Comparison of ENCODE assay signal across 12 cellular contexts in genomic region chr13:113453962-113454361, GRCh38. TPM values are rescaled to one million over a fixed set of nuclear protein-coding genes. Genes with fewer than 3 reads are reported as not detected.
DNase-seq lines count a peak whose midpoint lies in the region; TF ChIP-seq lines count a peak whose summit lies in the region.
"Had no signal": no experiment of that assay in that cellular context is flagged by ENCODE, and none has a peak within 500 bp of the region (broad histone marks: within the 10 kb centered on the region; RNA-seq: fewer than 3 reads in every experiment).

No MANE protein-coding gene starts in this region.

- no peak overlapping the region for H2BK5ac ChIP-seq in H9 (ENCODE audit: insufficient read length, low read length)

- H2BK12ac ChIP-seq in H9 (ENCODE audit: insufficient read length, low read depth, low read length), result no peak overlapping the region

- no peak for TF ChIP-seq CTCF in BJ (IDR thresholded peaks at IDR 0.05; ENCODE audit: insufficient read depth, low read depth, low read length)
- TF ChIP-seq CTCF in H9 (conservative IDR thresholded peaks at IDR 0.05), result no peak
- TF ChIP-seq CTCF in endodermal cell (conservative IDR thresholded peaks at IDR 0.05), result no peak

- POLR2A ChIA-PET in BJ (lab: Charles Lee), result no interaction called here

- H2AK5ac ChIP-seq in H9 (ENCODE audit: insufficient read length, low read length), result no peak overlapping the region

- H4K91ac ChIP-seq in H9 (ENCODE audit: insufficient read length, low read depth, low read length), result no peak overlapping the region

- H3K9ac ChIP-seq in H9 (ENCODE audit: extremely low read depth, insufficient read length, low read length) (no peak overlapping the region), endodermal cell (ENCODE audit: extremely low read depth, low read length, poor library complexity, severe bottlenecking) (no peak overlapping the region)

- H3K23me2 ChIP-seq in H9 (ENCODE audit: insufficient read length, low read depth, low read length, poor library complexity, severe bottlenecking), result no peaks in the 10 kb centered on the region

- H3K4ac ChIP-seq in H9 (ENCODE audit: low read depth, low read length), result no peak overlapping the region

- peaks cover 2% of the 10 kb centered on the region; the same call in 1 of the 2 replicates for H3K27me3 Mint-ChIP-seq in H9 (ENCODE audit: low read depth)
- no peaks in the 10 kb centered on the region for H3K27me3 Mint-ChIP-seq in endodermal cell (ENCODE audit: insufficient read depth)
- H3K27me3 Mint-ChIP-seq: activated CD4-positive, alpha-beta memory T cell treated with anti-CD3 and anti-CD28 coated beads for 36 hours had no signal

- H3K27ac ChIP-seq in H9 (ENCODE audit: insufficient read length, low read depth, low read length), result no peak overlapping the region
- peak overlapping the region; percentile 91 for H3K27ac ChIP-seq in endodermal cell (ENCODE audit: low read depth, low read length)
- H3K27ac ChIP-seq in SJCRH30, result no peak overlapping the region

- H3K9me3 Mint-ChIP-seq in H9 (no peaks in the 10 kb centered on the region), endodermal cell (no peaks in the 10 kb centered on the region)
- H3K9me3 Mint-ChIP-seq: activated CD4-positive, alpha-beta memory T cell treated with anti-CD3 and anti-CD28 coated beads for 36 hours had no signal

- H3K56ac ChIP-seq in H9 (ENCODE audit: insufficient read length, low read depth, low read length), result no peak overlapping the region

- H3K27ac Mint-ChIP-seq in H9 (peak overlapping the region in 2 of 3 experiments; percentile 52 to 77; a peak in 3 of 7 replicates), endodermal cell (peak overlapping the region; percentile 21)
- H3K27ac Mint-ChIP-seq: activated CD4-positive, alpha-beta memory T cell treated with anti-CD3 and anti-CD28 coated beads for 36 hours had no signal

- no peaks in the 10 kb centered on the region for H3K4me1 ChIP-seq in H9 (ENCODE audit: insufficient read depth, low read length)
- H3K4me1 ChIP-seq in endodermal cell (ENCODE audit: control insufficient read depth, insufficient read depth, low read length), result no peaks in the 10 kb centered on the region
- H3K4me1 ChIP-seq in SJCRH30, result no peaks in the 10 kb centered on the region

- H3K27me3 ChIP-seq in BJ (ENCODE audit: control insufficient read depth, insufficient read depth, low read length), result no peaks in the 10 kb centered on the region
- H3K27me3 ChIP-seq in H9 (ENCODE audit: insufficient read depth, low read length), result no peaks in the 10 kb centered on the region
- H3K27me3 ChIP-seq in endodermal cell (ENCODE audit: control insufficient read depth, insufficient read depth, low read length, poor library complexity, severe bottlenecking), result no peaks in the 10 kb centered on the region
- H3K27me3 ChIP-seq in SJCRH30, result no peaks in the 10 kb centered on the region
- H3K27me3 ChIP-seq: suprapubic skin had no signal

- H4K8ac ChIP-seq in H9 (replicated peaks; ENCODE audit: insufficient read length, low read depth, low read length), result no peak overlapping the region

- H3K9me3 ChIP-seq in H9 (ENCODE audit: control insufficient read depth, low read depth, low read length) (no peaks in the 10 kb centered on the region), endodermal cell (ENCODE audit: control insufficient read depth, low read length) (no peaks in the 10 kb centered on the region), SJCRH30 (replicated peaks) (no peaks in the 10 kb centered on the region)
- H3K9me3 ChIP-seq: suprapubic skin had no signal

- H3K79me2 ChIP-seq in H9 (ENCODE audit: insufficient read depth, low read length), result no peaks in the 10 kb centered on the region

- H3K4me3 Mint-ChIP-seq in H9, result no peak overlapping the region
- no peak overlapping the region for H3K4me3 Mint-ChIP-seq in endodermal cell
- H3K4me3 Mint-ChIP-seq: activated CD4-positive, alpha-beta memory T cell treated with anti-CD3 and anti-CD28 coated beads for 36 hours had no signal

- H4K5ac ChIP-seq in H9 (ENCODE audit: insufficient read length, low read depth, low read length), result no peak overlapping the region

- H3K36me3 Mint-ChIP-seq in H9 (ENCODE audit: insufficient read depth in 1 of 3, low read depth in 3 of 3) (peaks cover 26 to 59% (median 51%) of the 10 kb centered on the region in 3 experiments), endodermal cell (ENCODE audit: low read depth) (peaks cover 57% of the 10 kb centered on the region)

- 100% methylated on average over 2 of the region's 11 CpGs for WGBS in H9 (ENCODE audit: extremely low coverage, insufficient read length, low lambda C conversion rate)
- WGBS in endodermal cell (ENCODE audit: insufficient coverage in 1 of 2, insufficient read length in 1 of 2), 2 experiments, result 93 to 96% methylated on average over 11 of the region's 11 CpGs

- intact Hi-C loops in posterior vena cava (cut with DNase I), result no loop called here

- no peak overlapping the region for H2BK20ac ChIP-seq in H9 (ENCODE audit: low read depth, low read length, poor library complexity, severe bottlenecking)

- no peak overlapping the region for H2BK120ac ChIP-seq in H9 (ENCODE audit: low read depth, low read length, poor library complexity, severe bottlenecking)

- no peak overlapping the region for H3K23ac ChIP-seq in H9 (ENCODE audit: insufficient read length, low read depth, low read length)

- no peak overlapping the region for H3K4me3 ChIP-seq in BJ (ENCODE audit: low read depth, low read length)
- H3K4me3 ChIP-seq in endodermal cell (ENCODE audit: low read length), result no peak overlapping the region
- no peak overlapping the region for H3K4me3 ChIP-seq in SJCRH30
- H3K4me3 ChIP-seq: suprapubic skin had no signal

- no peaks in the 10 kb centered on the region for H3K79me1 ChIP-seq in H9 (ENCODE audit: insufficient read depth, low read depth, low read length, poor library complexity, severe bottlenecking)

- DNase-seq in BJ (ENCODE audit: low read depth) (peak; percentile 57), H9 (no peak), endodermal cell (no peak), posterior vena cava (ENCODE audit: low spot score) (peak; percentile 17), NCI-H774 (lab: John Stamatoyannopoulos, UW) (no peak), SJCRH30 (no peak), DMS53 treated with DMSO at 0.1 percent for 48 hours (lab: John Stamatoyannopoulos, UW; ENCODE audit: unreplicated experiment) (no peak)
- DNase-seq: activated CD4-positive, alpha-beta memory T cell treated with anti-CD3 and anti-CD28 coated beads for 36 hours; MV-4-11; occipital lobe; SIG-M5 had no signal

- no peak overlapping the region for H3K14ac ChIP-seq in H9 (ENCODE audit: insufficient read depth, low read length)

- no peak overlapping the region for H2BK15ac ChIP-seq in H9 (ENCODE audit: low read depth, low read length)

- H4K20me1 ChIP-seq in H9 (ENCODE audit: control insufficient read depth, insufficient read depth, insufficient read length), result no peaks in the 10 kb centered on the region

- H3T11ph ChIP-seq in H9 (ENCODE audit: low read length), result no peak overlapping the region

- no peak overlapping the region for H3K4me2 ChIP-seq in H9 (ENCODE audit: insufficient read depth, insufficient read length, low read length)

- no peak overlapping the region for H3K18ac ChIP-seq in H9 (ENCODE audit: insufficient read length, low read depth, low read length)

- H3K36me3 ChIP-seq in BJ (ENCODE audit: control insufficient read depth, insufficient read depth, low read length) (peaks cover 22% of the 10 kb centered on the region), endodermal cell (ENCODE audit: control insufficient read depth, insufficient read depth, low read length) (peaks cover 46% of the 10 kb centered on the region), SJCRH30 (peaks cover 30% of the 10 kb centered on the region)

- no peak overlapping the region for H2AFZ ChIP-seq in H9 (ENCODE audit: low read length)

- H3K4me1 Mint-ChIP-seq in H9 (peaks cover 4 to 11% of the 10 kb centered on the region in 2 experiments), endodermal cell (peaks cover 4% of the 10 kb centered on the region)

- CTCF ChIA-PET in BJ (lab: Yijun Ruan, JAX), result interaction anchor here (0.6 to 2.1 kb wide), 5 partner anchors 11 to 109 kb away, joined by 3 to 9 read pairs (median 4); no protein-coding TSS in a partner anchor

RNA-seq across cellular contexts. Expression of gene ADPRHL1, which starts 0.7 kb away (rescaled TPM):
- polyA plus RNA-seq in BJ (2011; rRNA removed), result 0.78 and 1.1 TPM in 2 replicates
- polyA minus RNA-seq in BJ (2011; rRNA and poly(A)+ RNA removed), result 0.26 and 0.52 TPM in 2 replicates
- total RNA-seq in H9 (2021) (2.7 and 2.8 TPM in 2 replicates), endodermal cell (1 to 10 TPM; 1.6 to 2.9 TPM), posterior vena cava (1 to 10 TPM; 1.2 to 1.6 TPM)
- 2.7 TPM for polyA plus RNA-seq in endodermal cell (2013, experiment 1 of 2)
- 3.2 TPM for polyA plus RNA-seq in endodermal cell (2013, experiment 2 of 2)
- total RNA-seq in SJCRH30 (2014; rRNA removed; shearing (Covaris generic)), result 1.9 and 2.2 TPM in 2 replicates

RNA-seq across cellular contexts. Expression of gene DCUN1D2, which starts 36.5 kb away (rescaled TPM):
- polyA plus RNA-seq in BJ (2011; rRNA removed), result 11.0 and 12.7 TPM in 2 replicates
- polyA minus RNA-seq in BJ (2011; rRNA and poly(A)+ RNA removed), result 4.1 and 7.5 TPM in 2 replicates
- total RNA-seq in H9 (2021) (36.8 and 44.0 TPM in 2 replicates), endodermal cell (10 to 100 TPM; 35.8 to 44.7 TPM), posterior vena cava (10 to 100 TPM; 12.7 to 16.9 TPM)
- polyA plus RNA-seq in endodermal cell (2013, experiment 1 of 2), result 23.4 TPM
- polyA plus RNA-seq in endodermal cell (2013, experiment 2 of 2), result 23.9 TPM
- 21.4 and 25.9 TPM in 2 replicates for total RNA-seq in SJCRH30 (2014; rRNA removed; shearing (Covaris generic))

Comparison
In these comparisons a context has a peak if more than half of its experiments do, and no peak if none do; other contexts are left out.
1. DNase-seq: peak in BJ (single experiment) and posterior vena cava (single experiment); none in H9 (single experiment), endodermal cell (single experiment), NCI-H774 (single experiment), SJCRH30 (0 of 2) and DMS53 treated with DMSO at 0.1 percent for 48 hours (single experiment).